In the genomic region with DNA sequence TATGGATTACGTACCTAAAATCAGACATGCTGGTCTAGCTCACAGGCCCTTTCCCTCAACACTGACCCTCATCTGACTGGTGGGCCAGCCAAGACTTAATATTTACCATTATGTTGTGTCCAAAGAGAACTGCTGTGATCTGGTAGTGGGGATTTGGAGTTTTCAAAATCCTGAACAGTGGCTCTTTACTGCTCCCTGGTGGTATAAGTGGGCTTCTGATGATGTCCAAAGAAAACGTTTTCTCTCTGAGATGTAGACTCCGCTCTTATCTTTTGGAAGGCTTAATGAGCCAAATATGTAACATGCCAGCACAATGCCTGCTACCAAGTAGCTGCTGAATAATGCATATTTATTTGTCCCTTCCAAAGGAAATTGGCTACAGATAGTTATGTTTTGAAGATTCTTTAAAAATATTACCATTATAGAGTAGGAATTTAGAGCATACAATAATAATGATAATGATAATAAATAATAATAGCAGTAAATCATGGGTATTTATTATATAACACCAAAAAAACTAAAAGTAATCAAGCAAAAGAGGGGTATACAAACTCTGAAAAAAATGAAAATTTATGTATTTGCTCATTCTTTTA, we compare ENCODE assay signal across 9 cellular contexts.
DNase-seq lines count a peak whose midpoint lies in the region; ATAC-seq, FAIRE-seq and TF ChIP-seq lines count a peak whose summit lies in the region.
"Had no signal": no experiment of that assay in that cellular context is flagged by ENCODE, and none has a peak within 500 bp of the region (broad histone marks: within the 10 kb centered on the region; RNA-seq: fewer than 3 reads in every experiment).

No MANE protein-coding gene starts in this region.

- H3K27me3 Mint-ChIP-seq in activated CD4-positive, alpha-beta T cell treated with anti-CD3 and anti-CD28 coated beads, Interleukin-2, amount 10 ng/mL, durations not matched to agents 7 days and 5 days, result peaks cover 14% of the 10 kb centered on the region

- no peak overlapping the region for H3K4me3 ChIP-seq in Panc1 (ENCODE audit: low read depth in 2 of 2, low read length in 2 of 2)
- no peak overlapping the region for H3K4me3 ChIP-seq in H1 (ENCODE audit: extremely low read depth in 1 of 4, insufficient read depth in 2 of 4, low read depth in 3 of 4, low read length in 4 of 4)
- H3K4me3 ChIP-seq in effector memory CD4-positive, alpha-beta T cell (ENCODE audit: insufficient read depth, low read depth, low read length, poor library complexity, severe bottlenecking), result no peak overlapping the region

- peak; percentile 37 for DNase-seq in activated CD4-positive, alpha-beta T cell treated with anti-CD3 and anti-CD28 coated beads, Interleukin-2, amount 10 ng/mL, durations not matched to agents 7 days and 5 days
- DNase-seq in activated CD4-positive, alpha-beta T cell treated with anti-CD3 and anti-CD28 coated beads, Interleukin-2, amount 50 U/mL, for 48 hours, result no peak
- peak; percentile 37 for DNase-seq in HS-5 (ENCODE audit: low read depth)
- DNase-seq in Panc1 (ENCODE audit: low read depth, low spot score), result peak; percentile 12
- no peak for DNase-seq in H1 (ENCODE audit: low read depth in 1 of 2, low spot score in 2 of 2)
- peak; percentile 74 for DNase-seq in midbrain (lab: John Stamatoyannopoulos, UW)
- no peak for DNase-seq in effector memory CD4-positive, alpha-beta T cell
- DNase-seq in activated CD8-positive, alpha-beta memory T cell treated with anti-CD3 and anti-CD28 coated beads, Interleukin-2, amount 50 U/mL, for 48 hours, result no peak

- H2AK5ac ChIP-seq in H1 (ENCODE audit: low read depth, low read length), result no peak overlapping the region

- BruUV-seq in Panc1 (replicated peaks; lab: Mats Ljungman, UMichigan), result no TSS peak

- no peak overlapping the region for H2AFZ ChIP-seq in H1 (ENCODE audit: low read length)

- no peaks in the 10 kb centered on the region for H3K9me3 Mint-ChIP-seq in activated CD4-positive, alpha-beta T cell treated with anti-CD3 and anti-CD28 coated beads, Interleukin-2, amount 10 ng/mL, durations not matched to agents 7 days and 5 days
- H3K9me3 Mint-ChIP-seq: stimulated activated naive CD8-positive, alpha-beta T cell treated with anti-CD3 and anti-CD28 coated beads, Interleukin-15, Interleukin-2, amounts not matched to agents 100 ng/mL and 50 ng/mL, for 24 hours had no signal

- no peak for TF ChIP-seq EP300 in H1 (IDR thresholded peaks at IDR 0.05; ENCODE audit: borderline replicate concordance in 1 of 2, low read depth in 2 of 2, low read length in 2 of 2)

- H3K27me3 ChIP-seq in Panc1 (ENCODE audit: control insufficient read depth, insufficient read depth, low read length) (no peaks in the 10 kb centered on the region), H1 (replicated peaks in 1 of 4; ENCODE audit: control insufficient read depth in 3 of 4, extremely low read depth in 1 of 4, insufficient read depth in 3 of 4, low read length in 3 of 4) (no peaks in the 10 kb centered on the region)
- H3K27me3 ChIP-seq in effector memory CD4-positive, alpha-beta T cell (replicated peaks; ENCODE audit: control insufficient read depth, insufficient read depth, low read length, poor library complexity, severe bottlenecking), result peaks cover 3% of the 10 kb centered on the region

- no peak overlapping the region for H4K91ac ChIP-seq in H1 (replicated peaks; ENCODE audit: insufficient read length, low read length)

- TF ChIP-seq POLR2A in H1 (IDR thresholded peaks at IDR 0.05; ENCODE audit: control extremely low read depth in 1 of 2, low read depth in 2 of 2, low read length in 2 of 2), result no peak

- 56% methylated on average over 3 of the region's 3 CpGs; no CpG with 5 or more reads in 1 of the 2 experiments for WGBS in H1 (ENCODE audit: extremely low coverage in 1 of 2, insufficient coverage in 1 of 2, insufficient read length in 1 of 2, insufficient replicate concordance in 2 of 2, low coverage in 1 of 2, low lambda C conversion rate in 2 of 2, missing lambda C conversion rate in 1 of 2), 2 experiments

- H3K4me3 Mint-ChIP-seq in activated CD4-positive, alpha-beta T cell treated with anti-CD3 and anti-CD28 coated beads, Interleukin-2, amount 10 ng/mL, durations not matched to agents 7 days and 5 days, result no peak overlapping the region
- H3K4me3 Mint-ChIP-seq: stimulated activated naive CD8-positive, alpha-beta T cell treated with anti-CD3 and anti-CD28 coated beads, Interleukin-15, Interleukin-2, amounts not matched to agents 100 ng/mL and 50 ng/mL, for 24 hours had no signal

- no peak overlapping the region for H2BK120ac ChIP-seq in H1 (replicated peaks; ENCODE audit: low read depth, low read length)

- no peak overlapping the region for H3K27ac Mint-ChIP-seq in activated CD4-positive, alpha-beta T cell treated with anti-CD3 and anti-CD28 coated beads, Interleukin-2, amount 10 ng/mL, durations not matched to agents 7 days and 5 days
- H3K27ac Mint-ChIP-seq: stimulated activated naive CD8-positive, alpha-beta T cell treated with anti-CD3 and anti-CD28 coated beads, Interleukin-15, Interleukin-2, amounts not matched to agents 100 ng/mL and 50 ng/mL, for 24 hours had no signal

- CTCF ChIA-PET in activated CD4-positive, alpha-beta T cell treated with anti-CD3 and anti-CD28 coated beads, Interleukin-2, amount 10 ng/mL, durations not matched to agents 7 days and 5 days (lab: Charles Lee), result interaction anchor here (0.6 kb wide), 1 partner anchor 974 kb away, joined by 3 read pairs; no protein-coding TSS in a partner anchor
- CTCF ChIA-PET in Panc1 (lab: Charles Lee) (interaction anchor here (0.6 kb wide), 1 partner anchor 372 kb away, joined by 5 read pairs; no protein-coding TSS in a partner anchor), H1 (lab: Charles Lee; ENCODE audit: partially characterized antibody) (interaction anchor here (0.7 to 1.8 kb wide), 19 partner anchors 11 to 506 kb away, joined by 3 to 6 read pairs (median 3); no protein-coding TSS in a partner anchor)

- H2BK20ac ChIP-seq in H1 (ENCODE audit: low read length), result no peak overlapping the region

- POLR2A ChIA-PET in activated CD4-positive, alpha-beta T cell treated with anti-CD3 and anti-CD28 coated beads, Interleukin-2, amount 10 ng/mL, durations not matched to agents 7 days and 5 days (lab: Charles Lee), result no interaction called here
- POLR2A ChIA-PET in Panc1 (lab: Charles Lee) (no interaction called here), H1 (lab: Charles Lee; ENCODE audit: partially characterized antibody) (interaction anchor here (1.0 to 1.1 kb wide), 2 partner anchors 10 to 35 kb away, joined by 3 read pairs; no protein-coding TSS in a partner anchor)

- no peak overlapping the region for H4K8ac ChIP-seq in H1 (ENCODE audit: extremely low read depth, insufficient read depth, low read length)

- H3K4me2 ChIP-seq in H1 (ENCODE audit: insufficient read depth in 1 of 2, low read depth in 2 of 2, low read length in 2 of 2), result no peak overlapping the region

- H3K4me1 ChIP-seq in Panc1 (ENCODE audit: control insufficient read depth, insufficient read depth, low read length) (no peaks in the 10 kb centered on the region), H1 (replicated peaks in 1 of 4; ENCODE audit: control insufficient read depth in 3 of 4, insufficient read depth in 4 of 4, low read length in 3 of 4) (no peaks in the 10 kb centered on the region)
- no peaks in the 10 kb centered on the region for H3K4me1 ChIP-seq in effector memory CD4-positive, alpha-beta T cell (ENCODE audit: control insufficient read depth, insufficient read depth, low read length, poor library complexity, severe bottlenecking)

- peak; percentile 95 for FAIRE-seq in H1 (lab: Jason Lieb, UNC)

- H3K36me3 ChIP-seq in Panc1 (ENCODE audit: control insufficient read depth, insufficient read depth, low read length) (no peaks in the 10 kb centered on the region), H1 (ENCODE audit: control insufficient read depth in 2 of 4, insufficient read depth in 4 of 4, low read length in 3 of 4) (peaks cover 0 to 9% (median 1%) of the 10 kb centered on the region in 4 experiments; a peak in 5 of 8 replicates)
- no peaks in the 10 kb centered on the region for H3K36me3 ChIP-seq in effector memory CD4-positive, alpha-beta T cell (ENCODE audit: control insufficient read depth, insufficient read depth, low read length)

- H3K79me2 ChIP-seq in H1 (ENCODE audit: control insufficient read depth in 1 of 2, insufficient read depth in 2 of 2, low read length in 2 of 2), result no peaks in the 10 kb centered on the region

- H3K9me3 ChIP-seq in Panc1 (ENCODE audit: control insufficient read depth, insufficient read depth, low read depth, low read length) (no peaks in the 10 kb centered on the region), H1 (ENCODE audit: insufficient read depth in 2 of 2, low read depth in 1 of 2, low read length in 1 of 2) (no peaks in the 10 kb centered on the region)
- no peaks in the 10 kb centered on the region for H3K9me3 ChIP-seq in effector memory CD4-positive, alpha-beta T cell (ENCODE audit: control insufficient read depth, low read length)

- TF ChIP-seq CTCF in Panc1 (IDR thresholded peaks at IDR 0.05) (peak; percentile 54), H1 (IDR thresholded peaks at IDR 0.05; ENCODE audit: control extremely low read depth in 1 of 3, insufficient read depth in 1 of 3, low read depth in 1 of 3, low read length in 3 of 3) (peak in 2 of 3 experiments; percentile 68 to 80; a peak in 3 of 4 replicates)

- H3K36me3 Mint-ChIP-seq in activated CD4-positive, alpha-beta T cell treated with anti-CD3 and anti-CD28 coated beads, Interleukin-2, amount 10 ng/mL, durations not matched to agents 7 days and 5 days (ENCODE audit: low read depth), result no peaks in the 10 kb centered on the region

- H4K20me1 ChIP-seq in H1 (replicated peaks in 1 of 2; ENCODE audit: control insufficient read depth in 1 of 2, insufficient read depth in 2 of 2, low read length in 2 of 2), result no peaks in the 10 kb centered on the region

- ATAC-seq in Panc1, result no peak

- peak; percentile 87 to 91 for TF ChIP-seq RAD21 in H1 (IDR thresholded peaks at IDR 0.05 in 1 of 2, conservative IDR thresholded peaks at IDR 0.05 in 1 of 2; ENCODE audit: low read depth in 2 of 2, low read length in 2 of 2)

- no peaks in the 10 kb centered on the region for H3K4me1 Mint-ChIP-seq in activated CD4-positive, alpha-beta T cell treated with anti-CD3 and anti-CD28 coated beads, Interleukin-2, amount 10 ng/mL, durations not matched to agents 7 days and 5 days

- in situ Hi-C loops in Panc1 (cut with HindIII; ENCODE audit: low pct_unique_long_range_greater_than_20kb, low sequenced_read_pairs), result no loop called here

- H3K23me2 ChIP-seq in H1 (ENCODE audit: low read depth, low read length), result no peaks in the 10 kb centered on the region

- H3K27ac ChIP-seq in Panc1 (ENCODE audit: low read length), result no peak overlapping the region
- no peak overlapping the region for H3K27ac ChIP-seq in H1 (ENCODE audit: low read depth, low read length)
- H3K27ac ChIP-seq in effector memory CD4-positive, alpha-beta T cell (ENCODE audit: insufficient read depth, low read length, poor library complexity, severe bottlenecking), result no peak overlapping the region

- H3K56ac ChIP-seq in H1 (replicated peaks; ENCODE audit: insufficient read length, low read depth, low read length), result no peak overlapping the region

- no peaks in the 10 kb centered on the region for H3K79me1 ChIP-seq in H1 (ENCODE audit: low read depth, low read length)

- no peak overlapping the region for H3K23ac ChIP-seq in H1 (ENCODE audit: insufficient read length)

- intact Hi-C loops in Panc1 (cut with micrococcal nuclease; ENCODE audit: unreplicated experiment), result loop anchor here (5.0 to 10.0 kb wide), 2 partner anchors 507 to 790 kb away; no protein-coding TSS in a partner anchor

- no peak overlapping the region for H3K4ac ChIP-seq in H1 (replicated peaks; ENCODE audit: insufficient read length, low read depth, low read length)

- H2BK5ac ChIP-seq in H1 (ENCODE audit: low read depth, low read length), result no peak overlapping the region

- no peak overlapping the region for H2BK15ac ChIP-seq in H1 (ENCODE audit: low read length)

- no peak overlapping the region for H3K9ac ChIP-seq in H1 (replicated peaks in 1 of 4; ENCODE audit: extremely low read depth in 1 of 4, low read depth in 3 of 4, low read length in 3 of 4)

- no peak overlapping the region for H3K18ac ChIP-seq in H1 (ENCODE audit: extremely low read depth, low read length)

- no peak overlapping the region for H4K5ac ChIP-seq in H1 (ENCODE audit: insufficient read length, low read depth, low read length)

- H2BK12ac ChIP-seq in H1 (ENCODE audit: low read depth, low read length), result no peak overlapping the region

- no peak overlapping the region for H3K14ac ChIP-seq in H1 (ENCODE audit: insufficient read length)

Comparison
In these comparisons a context has a peak if more than half of its experiments do, and no peak if none do; other contexts are left out.
1. DNase-seq: peak in activated CD4-positive, alpha-beta T cell treated with anti-CD3 and anti-CD28 coated beads, Interleukin-2, amount 10 ng/mL, durations not matched to agents 7 days and 5 days (single experiment), HS-5 (single experiment), Panc1 (single experiment) and midbrain (single experiment); none in activated CD4-positive, alpha-beta T cell treated with anti-CD3 and anti-CD28 coated beads, Interleukin-2, amount 50 U/mL, for 48 hours (0 of 2), H1 (0 of 2), effector memory CD4-positive, alpha-beta T cell (0 of 3) and activated CD8-positive, alpha-beta memory T cell treated with anti-CD3 and anti-CD28 coated beads, Interleukin-2, amount 50 U/mL, for 48 hours (single experiment).